In genomic region chr12:54751493-54751892, GRCh38 we compare ENCODE assay signal across 34 cellular contexts.
"Had no signal": no experiment of that assay in that cellular context is flagged by ENCODE, and none has a peak within 500 bp of the region (broad histone marks: within the 10 kb centered on the region; RNA-seq: fewer than 3 reads in every experiment).

No MANE protein-coding gene starts in this region.

- FAIRE-seq: astrocyte, TTC549 had no signal

- H3K4me3 ChIP-seq: adrenal gland, body of pancreas, breast epithelium had no signal

- H3K27ac ChIP-seq: adrenal gland, body of pancreas, brain microvascular endothelial cell, breast epithelium, VCaP had no signal

- H3K9me3 ChIP-seq: adrenal gland, body of pancreas, breast epithelium had no signal

- DNase-seq: activated B cell treated with CpG ODN at 0.5 μM for 24 hours; activated CD4-positive, alpha-beta memory T cell treated with anti-CD3 and anti-CD28 coated beads for 36 hours; activated CD4-positive, alpha-beta T cell treated with anti-CD3 and anti-CD28 coated beads for 4 hours; activated CD4-positive, alpha-beta T cell treated with anti-CD3 and anti-CD28 coated beads, Interleukin-2, amount 10 ng/mL, durations not matched to agents 24 days and 14 days; activated CD4-positive, alpha-beta T cell treated with anti-CD3 and anti-CD28 coated beads, Interleukin-2, amount 50 U/mL, for 1 hour; activated CD4-positive, alpha-beta T cell treated with anti-CD3 and anti-CD28 coated beads, Interleukin-2, amount 50 U/mL, for 4 hours; activated CD4-positive, CD25-positive, alpha-beta regulatory T cell treated with anti-CD3 and anti-CD28 coated beads, Interleukin-2, amount 50 U/mL, for 72 hours; activated CD8-positive, alpha-beta memory T cell treated with anti-CD3 and anti-CD28 coated beads, Interleukin-2, amount 50 U/mL, for 4 hours; activated CD8-positive, alpha-beta T cell treated with anti-CD3 and anti-CD28 coated beads for 36 hours; activated effector memory CD4-positive, alpha-beta T cell treated with anti-CD3 and anti-CD28 coated beads, Interleukin-2, amount 50 U/mL, for 16 hours; activated gamma-delta T cell treated with Interleukin-2 at 50 U/mL for 16 hours; activated naive CD4-positive, alpha-beta T cell; activated naive CD4-positive, alpha-beta T cell treated with anti-CD3 and anti-CD28 coated beads for 36 hours; activated naive CD4-positive, alpha-beta T cell treated with anti-CD3 and anti-CD28 coated beads, Interleukin-2, amount 50 U/mL, for 16 hours; activated naive CD8-positive, alpha-beta T cell treated with anti-CD3 and anti-CD28 coated beads for 36 hours; activated T-cell treated with anti-CD3 and anti-CD28 coated beads for 4 hours; activated T-cell treated with anti-CD3 and anti-CD28 coated beads, Interleukin-2, amount 50 U/mL, for 1 hour; activated T-cell treated with anti-CD3 and anti-CD28 coated beads, Interleukin-2, amount 50 U/mL, for 4 hours; activated T-cell treated with anti-CD3 and anti-CD28 coated beads, Interleukin-2, amount 50 U/mL, for 72 hours; adrenal gland; amniotic stem cell; aorta; body of pancreas; brain microvascular endothelial cell; cerebellar nuclear complex; T-helper 1 cell; T-helper 2 cell; T-helper 9 cell had no signal

- H3K36me3 ChIP-seq: adrenal gland, brain microvascular endothelial cell, breast epithelium had no signal

- ATAC-seq: activated CD8-positive, alpha-beta T cell treated with anti-CD3 and anti-CD28 coated beads for 36 hours; activated naive CD4-positive, alpha-beta T cell treated with anti-CD3 and anti-CD28 coated beads, Interleukin-2, amount 50 U/mL, for 72 hours; activated T-cell treated with anti-CD3 and anti-CD28 coated beads, Interleukin-2, amount 50 U/mL, for 4 hours; activated T-cell treated with anti-CD3 and anti-CD28 coated beads, Interleukin-2, amount 50 U/mL, for 72 hours; activated T-helper 17 cell treated with anti-CD3 and anti-CD28 coated beads, Interleukin-2, amount 50 U/mL, for 72 hours; body of pancreas had no signal

- H3K27me3 ChIP-seq: brain microvascular endothelial cell, breast epithelium had no signal

- H3K4me1 ChIP-seq: adrenal gland, body of pancreas, breast epithelium had no signal
